18 cellular contexts compared by ENCODE assay signal in the genomic region with DNA sequence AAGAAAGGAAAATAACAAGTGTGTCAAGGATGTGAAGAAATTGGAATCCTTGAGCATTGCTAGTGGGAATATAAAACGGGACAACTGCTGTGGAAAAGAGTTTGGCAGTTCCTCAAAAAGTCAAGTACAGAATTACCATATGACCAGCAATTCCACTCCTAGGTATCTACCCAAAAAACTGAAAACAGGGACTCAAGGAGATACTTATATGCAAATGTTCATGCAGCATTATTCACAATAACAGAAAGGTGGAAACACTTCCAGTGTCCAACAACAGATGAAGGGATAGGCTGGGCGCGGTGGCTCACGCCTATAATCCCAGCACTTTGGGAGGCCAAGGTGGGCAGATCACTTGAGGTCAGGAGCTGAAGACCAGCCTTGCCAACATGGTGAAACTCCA. TPM values are rescaled to one million over a fixed set of nuclear protein-coding genes. Genes with fewer than 3 reads are reported as not detected.
"Had no signal": no experiment of that assay in that cellular context is flagged by ENCODE, and none has a peak within 500 bp of the region (broad histone marks: within the 10 kb centered on the region; RNA-seq: fewer than 3 reads in every experiment).

No MANE protein-coding gene starts in this region.

- H3K27me3 ChIP-seq: esophagus muscularis mucosa, foreskin keratinocyte, neural progenitor cell, stomach, tibial artery had no signal

- H3K36me3 Mint-ChIP-seq: naive thymus-derived CD8-positive, alpha-beta T cell; neural progenitor cell had no signal

- ATAC-seq: effector memory CD8-positive, alpha-beta T cell; naive thymus-derived CD8-positive, alpha-beta T cell had no signal

- H2AFZ ChIP-seq: neural progenitor cell had no signal

- H3K27ac Mint-ChIP-seq: effector memory CD8-positive, alpha-beta T cell; naive thymus-derived CD8-positive, alpha-beta T cell; neural progenitor cell had no signal

- H3K4me1 ChIP-seq: foreskin keratinocyte had no signal

- DNase-seq: effector memory CD8-positive, alpha-beta T cell; kidney; left cardiac atrium; left ventricle myocardium inferior; mesendoderm; naive thymus-derived CD8-positive, alpha-beta T cell; stimulated activated CD4-positive, alpha-beta T cell treated with anti-CD3 and anti-CD28 coated beads, Interleukin-2, amount 100 ng/mL, for 24 hours; stimulated activated CD4-positive, alpha-beta T cell treated with anti-CD3 and anti-CD28 coated beads, Interleukin-4, amount 100 ng/mL, for 4 hours; stimulated activated naive CD4-positive, alpha-beta T cell; stomach had no signal

- H3K4me3 Mint-ChIP-seq: central memory CD8-positive, alpha-beta T cell; effector memory CD8-positive, alpha-beta T cell; naive thymus-derived CD8-positive, alpha-beta T cell; neural progenitor cell had no signal

- H3K4me1 Mint-ChIP-seq: central memory CD8-positive, alpha-beta T cell; naive thymus-derived CD8-positive, alpha-beta T cell had no signal

- H3K4me2 ChIP-seq: neural progenitor cell had no signal

- H3K36me3 ChIP-seq: left ventricle myocardium inferior, neural progenitor cell, stomach, tibial artery had no signal

- H3K9me3 Mint-ChIP-seq: central memory CD8-positive, alpha-beta T cell; effector memory CD8-positive, alpha-beta T cell; naive thymus-derived CD8-positive, alpha-beta T cell; neural progenitor cell had no signal

- H3K9ac ChIP-seq: neural progenitor cell had no signal

- H3K4me3 ChIP-seq: esophagus muscularis mucosa, left ventricle myocardium inferior, lung, neural progenitor cell, skin epidermis, stomach, tibial artery had no signal

- H3K27ac ChIP-seq: epithelial cell of prostate, foreskin keratinocyte, left ventricle myocardium inferior, neural progenitor cell, skin epidermis, stomach had no signal

- H3K9me3 ChIP-seq: esophagus muscularis mucosa, left ventricle myocardium inferior, stomach, tibial artery had no signal

RNA-seq across cellular contexts. Expression of a gene that starts 33.5 kb away (rescaled TPM):
- total RNA-seq: naive thymus-derived CD8-positive, alpha-beta T cell had no signal
